Comparison of ENCODE assay signal across 8 cellular contexts in genomic region chr14:95515523-95516517, GRCh38. TPM values are rescaled to one million over a fixed set of nuclear protein-coding genes. Genes with fewer than 3 reads are reported as not detected.
DNase-seq lines count a peak whose midpoint lies in the region; ATAC-seq, FAIRE-seq and TF ChIP-seq lines count a peak whose summit lies in the region.

No MANE protein-coding gene starts in this region.

- no peak for TF ChIP-seq EP300 in H1 (IDR thresholded peaks at IDR 0.05; ENCODE audit: borderline replicate concordance in 1 of 2, low read depth in 2 of 2, low read length in 2 of 2)

- H3K4me3 ChIP-seq in H1 (ENCODE audit: extremely low read depth in 1 of 4, insufficient read depth in 2 of 4, low read depth in 3 of 4, low read length in 4 of 4) (peak overlapping the region; percentile 31 to 66 (median 40)), mucosa of stomach (ENCODE audit: low read length) (peak overlapping the region; percentile 38)

- no peak overlapping the region for H3K56ac ChIP-seq in H1 (replicated peaks; ENCODE audit: insufficient read length, low read depth, low read length)

- TF ChIP-seq POLR2A in H1 (IDR thresholded peaks at IDR 0.05; ENCODE audit: control extremely low read depth in 1 of 2, low read depth in 2 of 2, low read length in 2 of 2): no peak

- no peak overlapping the region for H3K4ac ChIP-seq in H1 (replicated peaks; ENCODE audit: insufficient read length, low read depth, low read length)

- H3K36me3 ChIP-seq in H1 (ENCODE audit: control insufficient read depth in 2 of 4, insufficient read depth in 4 of 4, low read length in 3 of 4) (no peaks in the 10 kb centered on the region), mucosa of stomach (ENCODE audit: control insufficient read depth, insufficient read depth, low read length) (no peaks in the 10 kb centered on the region)

- WGBS in H1 (ENCODE audit: extremely low coverage in 1 of 2, insufficient coverage in 1 of 2, insufficient read length in 1 of 2, insufficient replicate concordance in 2 of 2, low coverage in 1 of 2, low lambda C conversion rate in 2 of 2, missing lambda C conversion rate in 1 of 2), 2 experiments: 15% methylated on average over 31 of the region's 48 CpGs; no CpG with 5 or more reads in 1 of the 2 experiments

- H2BK12ac ChIP-seq in H1 (ENCODE audit: low read depth, low read length): no peak overlapping the region

- no peak overlapping the region for H2BK5ac ChIP-seq in H1 (ENCODE audit: low read depth, low read length)

- no peak overlapping the region for H4K91ac ChIP-seq in H1 (replicated peaks; ENCODE audit: insufficient read length, low read length)

- peaks cover 0 to 4% of the 10 kb centered on the region in 2 experiments for H4K20me1 ChIP-seq in H1 (replicated peaks in 1 of 2; ENCODE audit: control insufficient read depth in 1 of 2, insufficient read depth in 2 of 2, low read length in 2 of 2)

- TF ChIP-seq RAD21 in H1 (IDR thresholded peaks at IDR 0.05 in 1 of 2, conservative IDR thresholded peaks at IDR 0.05 in 1 of 2; ENCODE audit: low read depth in 2 of 2, low read length in 2 of 2): 0 out of 4 replicates have a peak, but pooled peaks have one; percentile 9 to 10

- H2AFZ ChIP-seq in H1 (ENCODE audit: low read length): no peak overlapping the region

- no peaks in the 10 kb centered on the region for H3K27me3 Mint-ChIP-seq in activated CD8-positive, alpha-beta T cell treated with anti-CD3 and anti-CD28 coated beads for 36 hours

- no peak overlapping the region for H2BK120ac ChIP-seq in H1 (replicated peaks; ENCODE audit: low read depth, low read length)

- H4K8ac ChIP-seq in H1 (ENCODE audit: extremely low read depth, insufficient read depth, low read length): no peak overlapping the region

- CTCF ChIA-PET in activated CD8-positive, alpha-beta T cell treated with anti-CD3 and anti-CD28 coated beads for 36 hours (lab: Charles Lee): interaction anchor here (0.9 to 5.0 kb wide), 8 partner anchors 8 to 77 kb away, joined by 3 to 59 read pairs (median 4); no protein-coding TSS in a partner anchor
- CTCF ChIA-PET in H1 (lab: Charles Lee; ENCODE audit: partially characterized antibody): interaction anchor here (0.6 to 6.4 kb wide), 11 partner anchors 8 to 673 kb away, joined by 3 to 32 read pairs (median 4); partner anchors contain the start of gene GLRX5

- no peaks in the 10 kb centered on the region for H3K79me1 ChIP-seq in H1 (ENCODE audit: low read depth, low read length)

- no peaks in the 10 kb centered on the region for H3K79me2 ChIP-seq in H1 (ENCODE audit: control insufficient read depth in 1 of 2, insufficient read depth in 2 of 2, low read length in 2 of 2)

- ATAC-seq in HG02973 (IDR thresholded peaks at IDR 0.05; ENCODE audit: unreplicated experiment): peak; percentile 80
- ATAC-seq in activated CD8-positive, alpha-beta T cell treated with anti-CD3 and anti-CD28 coated beads for 36 hours: peak; percentile 85

- no peaks in the 10 kb centered on the region for H3K9me3 Mint-ChIP-seq in activated CD8-positive, alpha-beta T cell treated with anti-CD3 and anti-CD28 coated beads for 36 hours

- H3K27ac Mint-ChIP-seq in activated CD8-positive, alpha-beta T cell treated with anti-CD3 and anti-CD28 coated beads for 36 hours: peak overlapping the region; percentile 92

- TF ChIP-seq CTCF in 22Rv1 (IDR thresholded peaks at IDR 0.05): peak; percentile 30
- peak; percentile 54 for TF ChIP-seq CTCF in activated CD8-positive, alpha-beta T cell treated with anti-CD3 and anti-CD28 coated beads for 36 hours (IDR thresholded peaks at IDR 0.05)
- TF ChIP-seq CTCF in H1 (IDR thresholded peaks at IDR 0.05; ENCODE audit: control extremely low read depth in 1 of 3, insufficient read depth in 1 of 3, low read depth in 1 of 3, low read length in 3 of 3): peak; percentile 11 to 38 (median 12)

- H3K9ac ChIP-seq in H1 (replicated peaks in 1 of 4; ENCODE audit: extremely low read depth in 1 of 4, low read depth in 3 of 4, low read length in 3 of 4): no peak overlapping the region
- H3K9ac ChIP-seq in mucosa of stomach (ENCODE audit: low read length): peak overlapping the region; percentile 57

- peaks cover 18% of the 10 kb centered on the region for H3K36me3 Mint-ChIP-seq in activated CD8-positive, alpha-beta T cell treated with anti-CD3 and anti-CD28 coated beads for 36 hours (ENCODE audit: low read depth)

- H3K9me3 ChIP-seq in H1 (ENCODE audit: insufficient read depth in 2 of 2, low read depth in 1 of 2, low read length in 1 of 2): no peaks in the 10 kb centered on the region
- H3K9me3 ChIP-seq in mucosa of stomach (ENCODE audit: control insufficient read depth, low read length): no peaks in the 10 kb centered on the region

- no peak overlapping the region for H2AK5ac ChIP-seq in H1 (ENCODE audit: low read depth, low read length)

- H3K18ac ChIP-seq in H1 (ENCODE audit: extremely low read depth, low read length): no peak overlapping the region

- no peak overlapping the region for H3K23ac ChIP-seq in H1 (ENCODE audit: insufficient read length)

- intact Hi-C loops in activated CD8-positive, alpha-beta T cell treated with anti-CD3 and anti-CD28 coated beads for 36 hours (cut with micrococcal nuclease): no loop called here

- no peak overlapping the region for H2BK20ac ChIP-seq in H1 (ENCODE audit: low read length)

- H3K4me1 ChIP-seq in H1 (replicated peaks in 1 of 4; ENCODE audit: control insufficient read depth in 3 of 4, insufficient read depth in 4 of 4, low read length in 3 of 4) (peaks cover 0 to 22% (median 8%) of the 10 kb centered on the region in 4 experiments; a peak in 5 of 7 replicates), mucosa of stomach (ENCODE audit: control insufficient read depth, insufficient read depth, low read length) (peaks cover 37% of the 10 kb centered on the region)

- peak overlapping the region; percentile 93 for H3K4me3 Mint-ChIP-seq in activated CD8-positive, alpha-beta T cell treated with anti-CD3 and anti-CD28 coated beads for 36 hours

- DNase-seq in GM18507 (ENCODE audit: extremely low spot score, insufficient read length, low read depth) (peak; percentile 80), NCI-H2171 (lab: John Stamatoyannopoulos, UW) (peak; percentile 29), H1 (ENCODE audit: low read depth in 1 of 2, low spot score in 2 of 2) (peak in 1 of 2 experiments; percentile 73)
- DNase-seq in activated CD8-positive, alpha-beta T cell treated with anti-CD3 and anti-CD28 coated beads for 36 hours: peak; percentile 92
- DNase-seq in stimulated activated CD8-positive, alpha-beta memory T cell treated with anti-CD3 and anti-CD28 coated beads, Interleukin-7, amount 100 ng/mL, for 1 hour (ENCODE audit: low read depth in 2 of 2): peak; percentile 57 to 60

- FAIRE-seq in GM18507 (lab: Jason Lieb, UNC) (peak; percentile 93), H1 (lab: Jason Lieb, UNC) (no peak)

- peak overlapping the region; percentile 69 to 89 for H3K4me2 ChIP-seq in H1 (ENCODE audit: insufficient read depth in 1 of 2, low read depth in 2 of 2, low read length in 2 of 2)

- no peak overlapping the region for H4K5ac ChIP-seq in H1 (ENCODE audit: insufficient read length, low read depth, low read length)

- H2BK15ac ChIP-seq in H1 (ENCODE audit: low read length): no peak overlapping the region

- H3K27me3 ChIP-seq in H1 (replicated peaks in 1 of 4; ENCODE audit: control insufficient read depth in 3 of 4, extremely low read depth in 1 of 4, insufficient read depth in 3 of 4, low read length in 3 of 4) (peaks cover 4 to 33% (median 27%) of the 10 kb centered on the region in 4 experiments), mucosa of stomach (ENCODE audit: control insufficient read depth, insufficient read depth, low read length) (peaks cover 8% of the 10 kb centered on the region)

- H3K27ac ChIP-seq in 22Rv1: no peak overlapping the region
- no peak overlapping the region for H3K27ac ChIP-seq in H1 (ENCODE audit: low read depth, low read length)

- H3K14ac ChIP-seq in H1 (ENCODE audit: insufficient read length): no peak overlapping the region

- H3K4me1 Mint-ChIP-seq in activated CD8-positive, alpha-beta T cell treated with anti-CD3 and anti-CD28 coated beads for 36 hours (ENCODE audit: low read depth): peaks cover 67% of the 10 kb centered on the region

- POLR2A ChIA-PET in activated CD8-positive, alpha-beta T cell treated with anti-CD3 and anti-CD28 coated beads for 36 hours (lab: Charles Lee): interaction anchor here (0.8 to 2.9 kb wide), 8 partner anchors 9 to 36 kb away, joined by 3 to 24 read pairs (median 6); no protein-coding TSS in a partner anchor
- POLR2A ChIA-PET in H1 (lab: Charles Lee; ENCODE audit: partially characterized antibody): interaction anchor here (1.4 kb wide), 1 partner anchor 19 kb away, joined by 5 read pairs; the partner anchor contains the start of gene GLRX5

- H3K23me2 ChIP-seq in H1 (ENCODE audit: low read depth, low read length): peaks cover 12% of the 10 kb centered on the region

TF ChIP-seq in H1, 55 proteins besides CTCF, POLR2A, EP300 and RAD21 (continues in another document):
- TF ChIP-seq CTBP2 (IDR thresholded peaks at IDR 0.05; ENCODE audit: borderline replicate concordance, insufficient read depth, insufficient read length, low read length) (no peak), GABPA (IDR thresholded peaks at IDR 0.05; ENCODE audit: borderline replicate concordance, insufficient read depth, low read length) (no peak), SUZ12 (IDR thresholded peaks at IDR 0.05; ENCODE audit: low read length) (no peak)

RNA-seq across cellular contexts. Expression of gene SYNE3, which starts 0.6 kb away (rescaled TPM):
- total RNA-seq in activated CD8-positive, alpha-beta T cell treated with anti-CD3 and anti-CD28 coated beads for 36 hours: 10 to 100 TPM; 64.0 to 64.1 TPM
- total RNA-seq in H1 (2021; fragmentation: NEBNext Ultra II Directional; extraction: Animal tissue kit (Norgen Biotek cat#: 25700)): 0.08 TPM in 1 of 2 replicates, not detected in the other
- polyA plus RNA-seq in H1 (2011; rRNA removed): under 0.01 and 0.02 TPM in 2 replicates
- 0.01 TPM for polyA plus RNA-seq in H1 (2011; cell fraction: cytosol; rRNA removed)
- 0.07 TPM for polyA plus RNA-seq in H1 (2011; cell fraction: nucleus; rRNA removed)
- polyA plus RNA-seq in H1 (2012, experiment 1 of 2): 0.03 to 0.08 TPM (median 0.07 TPM) in 3 of 4 replicates, not detected in the other
- polyA plus RNA-seq in H1 (2012, experiment 2 of 2): not detected
- polyA plus RNA-seq in H1 (2013, experiment 1 of 2): 0.02 TPM
- polyA plus RNA-seq in H1 (2013, experiment 2 of 2): 0.06 TPM
- not detected in 2 replicates for polyA minus RNA-seq in H1 (2011; rRNA and poly(A)+ RNA removed)
- polyA minus RNA-seq in H1 (2011; cell fraction: cytosol; rRNA and poly(A)+ RNA removed): 0.22 TPM
- 0.10 TPM for polyA minus RNA-seq in H1 (2011; cell fraction: nucleus; rRNA and poly(A)+ RNA removed)

RNA-seq across cellular contexts. Expression of gene GLRX5, which starts 19.0 kb away (rescaled TPM):
- total RNA-seq in activated CD8-positive, alpha-beta T cell treated with anti-CD3 and anti-CD28 coated beads for 36 hours: 10 to 100 TPM; 47.3 to 47.8 TPM
- total RNA-seq in H1 (2021; fragmentation: NEBNext Ultra II Directional; extraction: Animal tissue kit (Norgen Biotek cat#: 25700)): 84.8 and 88.8 TPM in 2 replicates
- 43.9 and 70.1 TPM in 2 replicates for polyA plus RNA-seq in H1 (2011; rRNA removed)
- polyA plus RNA-seq in H1 (2011; cell fraction: cytosol; rRNA removed): 63.6 TPM
- 15.0 TPM for polyA plus RNA-seq in H1 (2011; cell fraction: nucleus; rRNA removed)
- 60.3 to 76.3 TPM (median 63.3 TPM) in 4 replicates for polyA plus RNA-seq in H1 (2012, experiment 1 of 2)
- 93.9 TPM for polyA plus RNA-seq in H1 (2012, experiment 2 of 2)
- polyA plus RNA-seq in H1 (2013, experiment 1 of 2): 55.0 TPM
- polyA plus RNA-seq in H1 (2013, experiment 2 of 2): 58.1 TPM
- polyA minus RNA-seq in H1 (2011; rRNA and poly(A)+ RNA removed): 16.3 and 16.7 TPM in 2 replicates
- 27.7 TPM for polyA minus RNA-seq in H1 (2011; cell fraction: cytosol; rRNA and poly(A)+ RNA removed)
- polyA minus RNA-seq in H1 (2011; cell fraction: nucleus; rRNA and poly(A)+ RNA removed): 15.2 TPM

Comparison
In these comparisons a context has a peak if more than half of its experiments do, and no peak if none do; other contexts are left out.
1. RNA of gene SYNE3, which starts 0.6 kb away (total RNA-seq): 64.0 to 64.1 TPM in activated CD8-positive, alpha-beta T cell treated with anti-CD3 and anti-CD28 coated beads for 36 hours; 0.08 TPM in H1; every median in the first group is over 10 times any median in the second.
2. Peak in every context shown above with its lines, with median percentiles within 50 percentile points of each other: CTCF ChIP-seq.